Comparison of ENCODE assay signal across 8 cellular contexts in the genomic region with DNA sequence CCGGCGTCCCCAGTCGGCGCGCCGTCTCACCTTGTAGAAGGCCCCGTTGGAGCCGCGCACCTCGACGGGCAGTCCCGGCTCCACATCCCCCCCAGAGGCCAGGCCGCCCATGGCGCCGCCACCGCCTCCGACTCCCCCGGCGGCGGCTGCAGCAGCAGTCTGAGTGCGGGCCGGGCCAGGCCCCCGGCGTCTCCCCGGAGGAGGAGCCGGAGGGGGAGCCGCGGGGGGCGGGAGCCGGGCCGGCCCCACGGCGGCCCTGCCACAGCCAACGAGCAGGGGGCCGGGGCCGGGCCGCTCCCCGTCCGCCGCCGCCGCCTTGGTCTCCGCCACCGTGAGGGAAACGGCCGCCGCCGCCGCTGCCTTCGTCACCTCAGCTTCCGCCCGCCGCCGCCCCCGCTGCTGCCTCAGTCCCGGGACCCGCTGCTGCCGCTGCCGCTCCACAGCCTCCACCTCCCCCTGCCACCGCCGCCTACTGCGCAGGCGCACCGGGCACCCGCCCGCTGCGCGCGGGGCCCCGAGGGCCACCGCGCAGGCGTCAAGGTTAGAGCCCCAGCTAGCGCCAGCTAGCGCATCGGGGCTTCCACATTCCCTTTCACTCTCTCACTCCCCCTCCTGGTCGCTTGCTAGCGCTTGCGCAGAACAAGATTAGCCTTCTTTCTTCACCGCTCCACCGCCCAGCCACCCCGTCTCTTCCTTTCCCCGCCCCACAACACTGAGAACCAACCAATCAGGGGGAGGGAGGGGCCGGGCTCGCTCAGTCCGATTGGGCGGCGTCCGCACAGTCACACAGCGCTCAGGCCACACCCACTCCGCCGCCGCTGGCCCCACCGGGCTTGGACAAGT. TPM values are rescaled to one million over a fixed set of nuclear protein-coding genes. Genes with fewer than 3 reads are reported as not detected.
A peak's percentile ranks its signal among the peaks of the same experiment; 100 is the strongest.
DNase-seq lines count a peak whose midpoint lies in the region; ATAC-seq and TF ChIP-seq lines count a peak whose summit lies in the region.

FXR2 (minus strand) TSS at position 476 of the 843 bp plus-strand sequence; CDS start at position 111, 365 bp downstream.

- intact Hi-C loops in left cardiac atrium (cut with DNase I), result no loop called here

- peak; percentile 61 for TF ChIP-seq CTCF in progenitor cell of endocrine pancreas (IDR thresholded peaks at IDR 0.05; ENCODE audit: unreplicated experiment)

- peaks cover 3% of the 10 kb centered on the region for H3K36me3 Mint-ChIP-seq in T-helper 17 cell (ENCODE audit: low read depth)
- H3K36me3 Mint-ChIP-seq in progenitor cell of endocrine pancreas (ENCODE audit: insufficient read depth), result peaks cover 1% of the 10 kb centered on the region

- H3K4me3 Mint-ChIP-seq in T-helper 17 cell, result peak within 1 kb of the TSS; percentile 96
- peak within 1 kb of the TSS; percentile 87 for H3K4me3 Mint-ChIP-seq in progenitor cell of endocrine pancreas (ENCODE audit: low read depth)

- no peaks in the 10 kb centered on the region for H3K9me3 Mint-ChIP-seq in progenitor cell of endocrine pancreas (ENCODE audit: low read depth)

- peak; percentile 73 for TF ChIP-seq POLR2A in GM15510 (IDR thresholded peaks at IDR 0.05; ENCODE audit: borderline replicate concordance, extremely low read depth, insufficient read length)

- H3K9me3 ChIP-seq in T-helper 17 cell (ENCODE audit: control insufficient read depth, low read length, poor library complexity, severe bottlenecking), result no peaks in the 10 kb centered on the region

- peak within 1 kb of the TSS; percentile 96 for H3K27ac Mint-ChIP-seq in T-helper 17 cell
- peak within 1 kb of the TSS; percentile 97 for H3K27ac Mint-ChIP-seq in progenitor cell of endocrine pancreas

- ATAC-seq in HG02885 (IDR thresholded peaks at IDR 0.05; ENCODE audit: poor library complexity, unreplicated experiment) (peak; percentile 89), T-helper 17 cell (peak; percentile 90), left cardiac atrium (peak; percentile 98 to 99)

- H3K27me3 Mint-ChIP-seq in T-helper 17 cell (no peaks in the 10 kb centered on the region), progenitor cell of endocrine pancreas (no peaks in the 10 kb centered on the region)

- peak; percentile 100 for DNase-seq in NCI-H1694 treated with DMSO at 0.1 percent for 48 hours (lab: John Stamatoyannopoulos, UW)
- peak; percentile 95 to 98 (median 98) for DNase-seq in T-helper 17 cell
- DNase-seq in amygdala (lab: John Stamatoyannopoulos, UW), result peak; percentile 91 to 100 (median 99)
- peak; percentile 100 for DNase-seq in left cardiac atrium
- peak; percentile 100 for DNase-seq in progenitor cell of endocrine pancreas (ENCODE audit: low spot score, unreplicated experiment)
- peak; percentile 100 for DNase-seq in ureter (ENCODE audit: low spot score)

- H3K4me1 Mint-ChIP-seq in T-helper 17 cell (peaks cover 29% of the 10 kb centered on the region), progenitor cell of endocrine pancreas (ENCODE audit: low read depth) (peaks cover 25% of the 10 kb centered on the region)

RNA-seq across cellular contexts. Expression of gene FXR2, which starts in this region (rescaled TPM):
- total RNA-seq in T-helper 17 cell, result 10 to 100 TPM; 22.3 to 23.4 TPM
- total RNA-seq in left cardiac atrium, result 10 to 100 TPM; 68.3 to 68.7 TPM
- 53.6 and 61.4 TPM in 2 replicates for total RNA-seq in progenitor cell of endocrine pancreas
- total RNA-seq in ureter, result 30.6 TPM

Comparison
In these comparisons a context has a peak if more than half of its experiments do, and no peak if none do; other contexts are left out.
1. Peak in every context shown above with its lines: DNase-seq and ATAC-seq.